ENCODE assay signal across 8 cellular contexts in genomic region chrX:71181910-71182799, GRCh38. TPM values are rescaled to one million over a fixed set of nuclear protein-coding genes. Genes with fewer than 3 reads are reported as not detected.
DNase-seq lines count a peak whose midpoint lies in the region; ATAC-seq and TF ChIP-seq lines count a peak whose summit lies in the region.

No MANE protein-coding gene starts in this region.

- ATAC-seq in HG02610 (IDR thresholded peaks at IDR 0.05; ENCODE audit: unreplicated experiment) (peak; percentile 83), heart left ventricle (peak; percentile 92 to 98 (median 94))

- peak overlapping the region; percentile 23 for H2AK5ac ChIP-seq in trophoblast cell (ENCODE audit: low read length)

- H3K36me3 ChIP-seq in adrenal gland (replicated peaks in 1 of 2) (no peaks in the 10 kb centered on the region), heart left ventricle (no peaks in the 10 kb centered on the region), trophoblast cell (ENCODE audit: control insufficient read depth in 1 of 2, insufficient read depth in 2 of 2, low read length in 2 of 2) (no peaks in the 10 kb centered on the region), transverse colon (no peaks in the 10 kb centered on the region)

- 1 to 32% (median 16%) methylated on average over 25 to 42 of the region's 42 CpGs for WGBS in adrenal gland, 4 donors
- WGBS in heart left ventricle, 4 donors = 1 to 43% (median 19%) methylated on average over 42 of the region's 42 CpGs
- WGBS in trophoblast cell (ENCODE audit: extremely low coverage, insufficient coverage, insufficient read length) = no CpG with 5 or more reads among the region's 42 CpGs
- 42% methylated on average over 42 of the region's 42 CpGs; no CpG with 5 or more reads in 1 of the 2 donors for WGBS in transverse colon (ENCODE audit: low coverage in 1 of 2), 2 donors

- H3K4me3 ChIP-seq in adrenal gland (peak overlapping the region in 2 of 4 donors; percentile 19 to 35), heart left ventricle (peak overlapping the region in 11 of 12 donors; percentile 12 to 69 (median 54)), trophoblast cell (ENCODE audit: low read depth, low read length) (no peak overlapping the region), transverse colon (peak overlapping the region in 3 of 4 donors; percentile 24 to 51 (median 34))

- TF ChIP-seq POLR2A in adrenal gland (IDR thresholded peaks at IDR 0.05) (peak; percentile 55 to 94), heart left ventricle (IDR thresholded peaks at IDR 0.05) (peak in 1 of 2 donors; percentile 88), transverse colon (IDR thresholded peaks at IDR 0.05) (peak; percentile 75)

- peak overlapping the region; percentile 97 for H4K8ac ChIP-seq in trophoblast cell (ENCODE audit: low read depth, low read length)

- H2AFZ ChIP-seq in trophoblast cell (ENCODE audit: insufficient read depth, low read length, poor library complexity) = no peak overlapping the region

- H3K14ac ChIP-seq in trophoblast cell (ENCODE audit: low read length) = peak overlapping the region; percentile 4

- no peak overlapping the region for H3K9ac ChIP-seq in trophoblast cell (ENCODE audit: low read length)

- H4K91ac ChIP-seq in trophoblast cell (ENCODE audit: low read depth, low read length) = peak overlapping the region; percentile 84

- H3K27ac ChIP-seq in adrenal gland (peak overlapping the region; percentile 39 to 86 (median 83)), heart left ventricle (peak overlapping the region; percentile 77 to 95 (median 86)), trophoblast cell (ENCODE audit: low read depth, low read length) (peak overlapping the region; percentile 86), transverse colon (peak overlapping the region; percentile 75 to 89 (median 86))

- H2BK12ac ChIP-seq in trophoblast cell (ENCODE audit: low read length) = peak overlapping the region; percentile 43

- H2BK5ac ChIP-seq in trophoblast cell (ENCODE audit: low read depth, low read length, poor library complexity) = peak overlapping the region; percentile 80

- no peak for TF ChIP-seq EP300 in transverse colon (IDR thresholded peaks at IDR 0.05; ENCODE audit: low read depth)

- peaks cover 9% of the 10 kb centered on the region in 2 donors for H3K4me1 ChIP-seq in adrenal gland (replicated peaks in 1 of 2)
- H3K4me1 ChIP-seq in heart left ventricle = peaks cover 0 to 12% (median 0%) of the 10 kb centered on the region in 12 donors
- H3K4me1 ChIP-seq in trophoblast cell (ENCODE audit: control insufficient read depth in 1 of 2, insufficient read depth in 2 of 2, low read length in 2 of 2) = peaks cover 4 to 11% of the 10 kb centered on the region in 2 experiments
- peaks cover 0 to 10% (median 0%) of the 10 kb centered on the region in 4 donors for H3K4me1 ChIP-seq in transverse colon

- H3K9me3 ChIP-seq in adrenal gland (replicated peaks in 1 of 3) = no peaks in the 10 kb centered on the region
- no peaks in the 10 kb centered on the region for H3K9me3 ChIP-seq in heart left ventricle
- no peaks in the 10 kb centered on the region for H3K9me3 ChIP-seq in trophoblast cell (ENCODE audit: insufficient read depth, low read depth, low read length)
- H3K9me3 ChIP-seq in transverse colon = no peaks in the 10 kb centered on the region

- peaks cover 9% of the 10 kb centered on the region for H3K79me1 ChIP-seq in trophoblast cell (ENCODE audit: low read length)

- H2BK120ac ChIP-seq in trophoblast cell (ENCODE audit: insufficient read depth, low read length, poor library complexity) = peak overlapping the region; percentile 60

- H3K23ac ChIP-seq in trophoblast cell (ENCODE audit: low read length) = no peak overlapping the region

- intact Hi-C loops in adrenal gland (cut with DNase I) (loop anchor here in 1 of 2 donors (10.0 kb wide), 1 partner anchor 197 kb away; no protein-coding TSS in a partner anchor), heart left ventricle (cut with DNase I) (loop anchor here in 4 of 10 donors (1.0 to 5.0 kb wide), 4 partner anchors 73 to 113 kb away; partner anchors contain the start of genes FOXO4 (in 3 of the 4), NONO (in 1 of the 4), SNX12 (in 1 of the 4) and ZMYM3 (in 1 of the 4)), transverse colon (cut with DNase I; ENCODE audit: low total_unique reads) (no loop called here)

- H3K79me2 ChIP-seq in trophoblast cell (ENCODE audit: control insufficient read depth, insufficient read depth, low read length, poor library complexity) = peaks cover 2% of the 10 kb centered on the region

- peak overlapping the region; percentile 22 for H4K12ac ChIP-seq in trophoblast cell (ENCODE audit: low read depth, low read length)

- no peak overlapping the region for H3K4ac ChIP-seq in trophoblast cell (ENCODE audit: low read depth, low read length)

- H3K18ac ChIP-seq in trophoblast cell (ENCODE audit: low read length) = no peak overlapping the region

- TF ChIP-seq CTCF in GM10266 (IDR thresholded peaks at IDR 0.05; ENCODE audit: control insufficient read depth, insufficient read depth, low read depth, missing control alignments) (no peak), adrenal gland (IDR thresholded peaks at IDR 0.05) (no peak), heart left ventricle (IDR thresholded peaks at IDR 0.05) (no peak), transverse colon (IDR thresholded peaks at IDR 0.05) (no peak)

- H3K27me3 ChIP-seq in adrenal gland (no peaks in the 10 kb centered on the region), heart left ventricle (peaks cover 0 to 16% (median 0%) of the 10 kb centered on the region in 9 donors), trophoblast cell (ENCODE audit: insufficient read depth, low read length) (no peaks in the 10 kb centered on the region), transverse colon (no peaks in the 10 kb centered on the region)

- in situ Hi-C loops in transverse colon (cut with MboI; ENCODE audit: low pct_ligation_motif_present in 1 of 4, low pct_unique_long_range_greater_than_20kb in 1 of 4, low sequenced_read_pairs in 3 of 4) = loop anchor here in 2 of 4 donors (25.0 kb wide), 3 partner anchors 95 to 420 kb away; partner anchors contain the start of gene FOXO4 (in 1 of the 2)

- DNase-seq in GM10266 (ENCODE audit: extremely low spot score) (peak; percentile 63), NCI-H1092 (lab: John Stamatoyannopoulos, UW) (peak; percentile 97), T follicular helper cell (ENCODE audit: low read depth) (peak; percentile 68), adrenal gland (peak; percentile 84 to 96 (median 92)), heart left ventricle (peak; percentile 81 to 90 (median 89)), trophoblast cell (peak; percentile 79 to 92), transverse colon (peak; percentile 88)

- peak overlapping the region; percentile 71 for H3K4me2 ChIP-seq in trophoblast cell (ENCODE audit: low read length)

RNA-seq across cellular contexts. Expression of gene NLGN3, which starts 37.5 kb away (rescaled TPM):
- total RNA-seq in adrenal gland (10 to 100 TPM; 11.7 to 51.6 (median 26.1) TPM), heart left ventricle (1 to 10 TPM in 1 of 9 donors, under 1 TPM in 8; 0.14 to 1.3 (median 0.52) TPM), transverse colon (1 to 10 TPM in 1 of 4 donors, under 1 TPM in 2, not detected in 1; 0.40 to 1.1 (median 0.64) TPM)
- polyA plus RNA-seq in adrenal gland (10 to 100 TPM in 2 of 3 donors, 1 to 10 TPM in 1; 8.9 to 15.7 (median 10.6) TPM), heart left ventricle (under 1 TPM; 0.15 to 0.19 TPM)
- 0.83 and 0.90 TPM in 2 replicates for polyA plus RNA-seq in trophoblast cell (2013)

RNA-seq across cellular contexts. Expression of gene GJB1, which starts 40.9 kb away (rescaled TPM):
- total RNA-seq in adrenal gland (under 1 TPM in 1 of 8 donors, not detected in 7; 0.18 TPM), heart left ventricle (not detected), transverse colon (10 to 100 TPM; 20.9 to 73.3 (median 48.3) TPM)
- polyA plus RNA-seq in adrenal gland (not detected), heart left ventricle (not detected)
- polyA plus RNA-seq in trophoblast cell (2013) = not detected in 2 replicates

Comparison
In these comparisons a context has a peak if more than half of its experiments do, and no peak if none do; other contexts are left out.
1. RNA of gene NLGN3, which starts 37.5 kb away (total RNA-seq): 11.7 to 51.6 TPM in adrenal gland; 0.40 to 1.1 TPM in transverse colon and 0.14 to 1.3 TPM in heart left ventricle; every median in the first group is over 4 times any median in the second.
2. RNA of gene GJB1, which starts 40.9 kb away (total RNA-seq): 20.9 to 73.3 TPM in transverse colon; 0.18 TPM in adrenal gland and not detected in heart left ventricle; every median in the first group is over 10 times any median in the second.
3. Peak in every context shown above with its lines, with median percentiles within 50 percentile points of each other: DNase-seq and H3K27ac ChIP-seq.